ENCODE assay signal across 12 cellular contexts in genomic region chr10:27158421-27158820, GRCh38. TPM values are rescaled to one million over a fixed set of nuclear protein-coding genes. Genes with fewer than 3 reads are reported as not detected.
A peak's percentile ranks its signal among the peaks of the same experiment; 100 is the strongest.
DNase-seq lines count a peak whose midpoint lies in the region; ATAC-seq and TF ChIP-seq lines count a peak whose summit lies in the region.
"Had no signal": no experiment of that assay in that cellular context is flagged by ENCODE, and none has a peak within 500 bp of the region (broad histone marks: within the 10 kb centered on the region; RNA-seq: fewer than 3 reads in every experiment).

No MANE protein-coding gene starts in this region.

- H3K4me1 ChIP-seq in IMR-90 (ENCODE audit: control insufficient read depth, insufficient read depth, low read length) = 0 out of 2 replicates have a peak, but pooled peaks cover 1% of the 10 kb centered on the region

- TF ChIP-seq POLR2A in IMR-90 (IDR thresholded peaks at IDR 0.05; ENCODE audit: low read depth, low read length) = no peak

- H3K27me3 Mint-ChIP-seq in stimulated activated naive CD8-positive, alpha-beta T cell treated with anti-CD3 and anti-CD28 coated beads, Interleukin-15, Interleukin-2, amounts not matched to agents 100 ng/mL and 50 ng/mL, for 24 hours = no peaks in the 10 kb centered on the region
- H3K27me3 Mint-ChIP-seq: CD4-positive, alpha-beta memory T cell had no signal

- H2BK15ac ChIP-seq in IMR-90 (ENCODE audit: low read depth, low read length) = no peak overlapping the region

- H2BK120ac ChIP-seq in IMR-90 (ENCODE audit: low read depth, low read length) = no peak overlapping the region

- no peak for TF ChIP-seq RAD21 in IMR-90 (IDR thresholded peaks at IDR 0.05; ENCODE audit: low read length)

- no peak overlapping the region for H3K56ac ChIP-seq in IMR-90 (ENCODE audit: extremely low read depth, insufficient read depth, low read length)

- dilution Hi-C loops in IMR-90 (cut with HindIII; ENCODE audit: low sequenced_read_pairs, unreplicated experiment) = no loop called here

- no peak overlapping the region for H2BK20ac ChIP-seq in IMR-90 (ENCODE audit: low read depth, low read length)

- peaks cover 27% of the 10 kb centered on the region for H3K4me1 Mint-ChIP-seq in stimulated activated naive CD8-positive, alpha-beta T cell treated with anti-CD3 and anti-CD28 coated beads, Interleukin-15, Interleukin-2, amounts not matched to agents 100 ng/mL and 50 ng/mL, for 24 hours (ENCODE audit: low read depth)

- H4K20me1 ChIP-seq in IMR-90 (ENCODE audit: insufficient read depth, low read length) = peaks cover 11% of the 10 kb centered on the region

- H3K23ac ChIP-seq in IMR-90 (ENCODE audit: low read depth, low read length) = no peak overlapping the region

- no peak overlapping the region for H3K9ac ChIP-seq in IMR-90 (ENCODE audit: low read depth, low read length)

- H2AFZ ChIP-seq in IMR-90 (replicated peaks; ENCODE audit: low read length, poor library complexity) = no peak overlapping the region

- BruUV-seq in IMR-90 (replicated peaks; lab: Mats Ljungman, UMichigan) = no TSS peak

- H4K8ac ChIP-seq in IMR-90 (ENCODE audit: low read depth in 2 of 2, low read length in 2 of 2) = no peak overlapping the region

- H3K9me3 Mint-ChIP-seq in stimulated activated naive CD8-positive, alpha-beta T cell treated with anti-CD3 and anti-CD28 coated beads, Interleukin-15, Interleukin-2, amounts not matched to agents 100 ng/mL and 50 ng/mL, for 24 hours = no peaks in the 10 kb centered on the region

- H3K9me1 ChIP-seq in IMR-90 (ENCODE audit: insufficient read depth, low read length) = no peaks in the 10 kb centered on the region

- H3K79me1 ChIP-seq in IMR-90 (ENCODE audit: low read depth in 1 of 2, low read length in 2 of 2) = peaks cover 13 to 28% of the 10 kb centered on the region in 2 experiments

- no peak for ATAC-seq in stimulated activated naive CD8-positive, alpha-beta T cell treated with anti-CD3 and anti-CD28 coated beads, Interleukin-15, Interleukin-2, amounts not matched to agents 100 U/mL and 50 U/mL, for 24 hours
- no peak for ATAC-seq in IMR-90 (ENCODE audit: low read depth)
- ATAC-seq in sciatic nerve = no peak
- ATAC-seq: esophagus mucosa, left colon had no signal

- no peak overlapping the region for H3K14ac ChIP-seq in IMR-90 (replicated peaks; ENCODE audit: low read depth, low read length)

- no peak overlapping the region for H2AK5ac ChIP-seq in IMR-90 (ENCODE audit: low read depth, low read length)

- H3K27me3 ChIP-seq in IMR-90 (ENCODE audit: control insufficient read depth, insufficient read depth, low read length) (no peaks in the 10 kb centered on the region), brain microvascular endothelial cell (replicated peaks) (no peaks in the 10 kb centered on the region)
- H3K27me3 ChIP-seq: SJSA1 had no signal

- TF ChIP-seq CTCF in IMR-90 (conservative IDR thresholded peaks at IDR 0.05; ENCODE audit: low read depth, low read length) = no peak
- TF ChIP-seq CTCF in brain microvascular endothelial cell (IDR thresholded peaks at IDR 0.05; ENCODE audit: low read depth, low read length, missing control alignments) = no peak

- H4K91ac ChIP-seq in IMR-90 (ENCODE audit: insufficient read depth, low read depth, low read length) = no peak overlapping the region

- H4K5ac ChIP-seq in IMR-90 (ENCODE audit: low read depth, low read length) = no peak overlapping the region

- H3K4me3 ChIP-seq in IMR-90 (ENCODE audit: insufficient read depth, low read depth, low read length) (no peak overlapping the region), brain microvascular endothelial cell (ENCODE audit: low read depth, low read length) (no peak overlapping the region)
- H3K4me3 ChIP-seq: SJSA1 had no signal

- intact Hi-C loops in IMR-90 (cut with micrococcal nuclease) = loop anchor here (5.0 to 10.0 kb wide), 2 partner anchors 49 to 206 kb away; no protein-coding TSS in a partner anchor
- intact Hi-C loops in sciatic nerve (cut with DNase I) = no loop called here

- H2BK5ac ChIP-seq in IMR-90 (ENCODE audit: low read depth, low read length, poor library complexity, severe bottlenecking) = no peak overlapping the region

- no peak overlapping the region for H3K4ac ChIP-seq in IMR-90 (ENCODE audit: low read depth, low read length)

- no peak overlapping the region for H3K4me2 ChIP-seq in IMR-90 (ENCODE audit: low read depth, low read length)

- H3K36me3 ChIP-seq in IMR-90 (ENCODE audit: control insufficient read depth, insufficient read depth, low read length) (peaks cover 17% of the 10 kb centered on the region), brain microvascular endothelial cell (replicated peaks) (peaks cover 9% of the 10 kb centered on the region)

- H3K27ac ChIP-seq in IMR-90 (ENCODE audit: insufficient read depth, low read length) (no peak overlapping the region), brain microvascular endothelial cell (no peak overlapping the region)
- H3K27ac ChIP-seq: SJSA1 had no signal

- H3K9me3 ChIP-seq in IMR-90 (ENCODE audit: control insufficient read depth, insufficient read depth, low read length) = no peaks in the 10 kb centered on the region
- H3K9me3 ChIP-seq: SJSA1 had no signal

- POLR2A ChIA-PET in IMR-90 (lab: Charles Lee; ENCODE audit: unreplicated experiment) = no interaction called here

- no peak overlapping the region for H3K4me3 Mint-ChIP-seq in stimulated activated naive CD8-positive, alpha-beta T cell treated with anti-CD3 and anti-CD28 coated beads, Interleukin-15, Interleukin-2, amounts not matched to agents 100 ng/mL and 50 ng/mL, for 24 hours

- CTCF ChIA-PET in IMR-90 (lab: Yijun Ruan, JAX) = no interaction called here

- in situ Hi-C loops in IMR-90 (cut with MboI; ENCODE audit: low sequenced_read_pairs) = no loop called here
- in situ Hi-C loops in brain microvascular endothelial cell (cut with HindIII; ENCODE audit: low pct_ligation_motif_present, low sequenced_read_pairs) = no loop called here

- DNase-seq in stimulated activated naive CD8-positive, alpha-beta T cell treated with anti-CD3 and anti-CD28 coated beads, Interleukin-15, Interleukin-2, amounts not matched to agents 100 U/mL and 50 U/mL, for 24 hours = no peak
- DNase-seq in IMR-90 (peak; percentile 19), brain microvascular endothelial cell (peak; percentile 3), sciatic nerve (ENCODE audit: low spot score) (no peak), dedifferentiated amniotic fluid mesenchymal stem cell (ENCODE audit: extremely low spot score) (no peak), islet precursor cell (no peak)
- DNase-seq: CD4-positive, alpha-beta memory T cell; left colon; MM.1S had no signal

- no peak overlapping the region for H2AK9ac ChIP-seq in IMR-90 (replicated peaks; ENCODE audit: low read depth, low read length, poor library complexity)

- peak overlapping the region; percentile 41 for H3K27ac Mint-ChIP-seq in stimulated activated naive CD8-positive, alpha-beta T cell treated with anti-CD3 and anti-CD28 coated beads, Interleukin-15, Interleukin-2, amounts not matched to agents 100 ng/mL and 50 ng/mL, for 24 hours

- no peak overlapping the region for H3K18ac ChIP-seq in IMR-90 (ENCODE audit: low read depth, low read length)

- H3K36me3 Mint-ChIP-seq in stimulated activated naive CD8-positive, alpha-beta T cell treated with anti-CD3 and anti-CD28 coated beads, Interleukin-15, Interleukin-2, amounts not matched to agents 100 ng/mL and 50 ng/mL, for 24 hours (ENCODE audit: low read depth) = peaks cover 53% of the 10 kb centered on the region

TF ChIP-seq in IMR-90, 13 proteins besides CTCF, POLR2A, EP300 and RAD21:
- peak; percentile 46 for TF ChIP-seq FOS (IDR thresholded peaks at IDR 0.05; ENCODE audit: low read depth, low read length)
- no peak for TF ChIP-seq CEBPB (IDR thresholded peaks at IDR 0.05; ENCODE audit: low read depth, low read length)

RNA-seq across cellular contexts. Expression of gene MASTL, which starts 3.3 kb away (rescaled TPM):
- 13.4 and 18.1 TPM in 2 replicates for total RNA-seq in IMR-90 (2012; rRNA removed)
- 5.9 and 7.0 TPM in 2 replicates for polyA plus RNA-seq in IMR-90 (2012; rRNA removed)
- 1.2 and 2.1 TPM in 2 replicates for polyA plus RNA-seq in IMR-90 (2012; cell fraction: cytosol; rRNA removed)
- polyA plus RNA-seq in IMR-90 (2012; cell fraction: nucleus; rRNA removed; ENCODE audit: low replicate concordance) = 1.5 and 6.9 TPM in 2 replicates
- 5.7 TPM for total RNA-seq in sciatic nerve

RNA-seq across cellular contexts. Expression of gene YME1L1, which starts 4.2 kb away (rescaled TPM):
- total RNA-seq in IMR-90 (2012; rRNA removed) (71.2 and 111 TPM in 2 replicates), sciatic nerve (76.7 TPM)
- polyA plus RNA-seq in IMR-90 (2012; rRNA removed) = 40.3 and 51.6 TPM in 2 replicates
- polyA plus RNA-seq in IMR-90 (2012; cell fraction: cytosol; rRNA removed) = 10.0 and 11.2 TPM in 2 replicates
- polyA plus RNA-seq in IMR-90 (2012; cell fraction: nucleus; rRNA removed; ENCODE audit: low replicate concordance) = 5.8 and 25.5 TPM in 2 replicates

RNA-seq across cellular contexts. Expression of gene ANKRD26, which starts 58.1 kb away (rescaled TPM):
- 4.8 and 8.6 TPM in 2 replicates for total RNA-seq in IMR-90 (2012; rRNA removed)
- polyA plus RNA-seq in IMR-90 (2012; rRNA removed) = 1.3 and 1.6 TPM in 2 replicates
- polyA plus RNA-seq in IMR-90 (2012; cell fraction: cytosol; rRNA removed) = 0.14 and 0.16 TPM in 2 replicates
- 0.22 and 1.6 TPM in 2 replicates for polyA plus RNA-seq in IMR-90 (2012; cell fraction: nucleus; rRNA removed; ENCODE audit: low replicate concordance)
- 15.2 TPM for total RNA-seq in sciatic nerve

Comparison
In these comparisons a context has a peak if more than half of its experiments do, and no peak if none do; other contexts are left out.
1. DNase-seq: peak in IMR-90 (single experiment) and brain microvascular endothelial cell (single experiment); none in stimulated activated naive CD8-positive, alpha-beta T cell treated with anti-CD3 and anti-CD28 coated beads, Interleukin-15, Interleukin-2, amounts not matched to agents 100 U/mL and 50 U/mL, for 24 hours (single experiment), sciatic nerve (single experiment), dedifferentiated amniotic fluid mesenchymal stem cell (single experiment) and islet precursor cell (single experiment).